In genomic region chr18:63444567-63444966, GRCh38 we compare ENCODE assay signal across 9 cellular contexts. TPM values are rescaled to one million over a fixed set of nuclear protein-coding genes. Genes with fewer than 3 reads are reported as not detected.
DNase-seq lines count a peak whose midpoint lies in the region; ATAC-seq and TF ChIP-seq lines count a peak whose summit lies in the region.
"Had no signal": no experiment of that assay in that cellular context is flagged by ENCODE, and none has a peak within 500 bp of the region (broad histone marks: within the 10 kb centered on the region; RNA-seq: fewer than 3 reads in every experiment).

No MANE protein-coding gene starts in this region.

- no peak for TF ChIP-seq CTCF in lung (IDR thresholded peaks at IDR 0.05; ENCODE audit: control extremely low read depth, extremely low read depth)

- ATAC-seq in HG03342 (IDR thresholded peaks at IDR 0.05; ENCODE audit: unreplicated experiment) (peak; percentile 41), lung (ENCODE audit: insufficient read depth, low FRiP score) (peak; percentile 27), HG03095 (IDR thresholded peaks at IDR 0.05; ENCODE audit: unreplicated experiment) (no peak)

- H3K4me3 ChIP-seq in lung (no peak overlapping the region), SJCRH30 (no peak overlapping the region)

- H3K27me3 ChIP-seq in lung (ENCODE audit: control insufficient read depth, insufficient read depth) (no peaks in the 10 kb centered on the region), SJCRH30 (no peaks in the 10 kb centered on the region)

- WGBS in lung, 2 donors, result 35 to 62% methylated on average over 6 of the region's 6 CpGs

- H3K4me1 ChIP-seq in lung (ENCODE audit: control insufficient read depth in 2 of 2, insufficient read depth in 2 of 2, low read length in 2 of 2) (no peaks in the 10 kb centered on the region), SJCRH30 (no peaks in the 10 kb centered on the region)

- H3K9me3 ChIP-seq in lung (ENCODE audit: control insufficient read depth in 2 of 2, insufficient read depth in 1 of 2, low read length in 1 of 2) (no peaks in the 10 kb centered on the region), SJCRH30 (replicated peaks) (no peaks in the 10 kb centered on the region)

- DNase-seq in AG20443 (ENCODE audit: low spot score) (peak; percentile 80), amniotic stem cell (lab: John Stamatoyannopoulos, UW) (peak; percentile 24), lung (ENCODE audit: low spot score) (no peak), HuH-7 (ENCODE audit: low spot score) (no peak), NCI-H1436 (lab: John Stamatoyannopoulos, UW) (no peak), SJCRH30 (no peak)

- H3K36me3 ChIP-seq in lung (ENCODE audit: control insufficient read depth in 2 of 2, insufficient read depth in 2 of 2, low read length in 2 of 2) (no peaks in the 10 kb centered on the region), SJCRH30 (no peaks in the 10 kb centered on the region)

- H3K27ac ChIP-seq in lung (ENCODE audit: low read depth in 1 of 2, low read length in 1 of 2), result no peak overlapping the region
- no peak overlapping the region for H3K27ac ChIP-seq in SJCRH30

RNA-seq across cellular contexts. Expression of gene VPS4B, which starts 22.3 kb away (rescaled TPM):
- 10 to 100 TPM; 55.5 to 56.1 TPM for total RNA-seq in lung
- 10 to 100 TPM; 11.7 to 26.2 TPM for polyA plus RNA-seq in lung
- total RNA-seq in SJCRH30 (2014; rRNA removed; shearing (Covaris generic)), result 21.2 and 21.9 TPM in 2 replicates

RNA-seq across cellular contexts. Expression of gene SERPINB5, which starts 32.2 kb away (rescaled TPM):
- under 1 TPM; 0.37 to 0.92 TPM for total RNA-seq in lung
- polyA plus RNA-seq in lung, result under 1 TPM; 0.45 to 0.77 TPM
- not detected in 2 replicates for total RNA-seq in SJCRH30 (2014; rRNA removed; shearing (Covaris generic))
- total RNA-seq: OCI-LY7 had no signal

Comparison
In these comparisons a context has a peak if more than half of its experiments do, and no peak if none do; other contexts are left out.
1. DNase-seq: peak in AG20443 (single experiment) and amniotic stem cell (single experiment); none in lung (single experiment), HuH-7 (single experiment), NCI-H1436 (single experiment) and SJCRH30 (0 of 2).